In the genomic region with DNA sequence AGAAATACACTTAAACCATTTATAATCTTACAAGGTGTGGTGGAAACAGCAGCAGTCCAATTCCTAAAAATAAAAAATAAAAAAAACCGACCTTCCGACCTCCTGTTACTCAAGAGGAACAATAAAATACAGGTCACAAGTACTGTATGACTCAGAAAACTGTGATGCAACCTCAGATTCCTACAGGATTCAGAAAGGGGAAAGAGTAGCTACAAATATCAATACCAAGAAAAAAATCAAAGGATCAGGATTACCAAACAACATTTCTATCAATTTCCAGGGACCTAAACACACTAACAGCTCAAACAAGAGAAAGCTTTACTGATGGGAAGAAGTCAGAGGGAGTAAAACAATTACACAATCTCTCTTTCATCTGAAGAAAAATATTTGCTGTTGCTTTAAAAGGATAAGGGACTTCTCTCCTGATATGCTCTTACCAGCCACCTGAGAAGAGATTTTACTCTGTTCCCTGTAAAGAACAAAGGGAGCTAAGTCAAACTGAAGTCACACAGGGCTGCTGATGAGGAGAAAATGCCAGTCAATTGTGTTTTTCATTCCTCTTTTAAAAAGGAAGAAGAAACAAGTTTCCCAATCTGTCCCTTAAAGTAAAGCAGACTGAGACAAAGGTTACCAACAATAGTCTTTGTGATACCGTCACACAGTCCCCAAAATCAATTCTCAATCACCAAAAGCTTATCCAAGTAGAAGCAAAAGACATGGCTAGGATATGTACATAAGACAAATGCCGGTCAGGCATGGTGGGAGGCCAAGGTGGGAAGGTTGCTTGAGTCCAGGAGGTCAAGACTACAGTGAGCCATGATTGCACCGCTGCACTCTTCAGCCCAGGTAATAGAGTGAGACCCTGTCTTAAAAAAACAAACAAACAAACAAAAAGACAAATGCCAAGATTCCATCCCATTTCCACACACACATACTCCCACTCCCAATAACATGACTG, we compare ENCODE assay signal across 8 cellular contexts. TPM values are rescaled to one million over a fixed set of nuclear protein-coding genes. Genes with fewer than 3 reads are reported as not detected.
DNase-seq lines count a peak whose midpoint lies in the region; ATAC-seq and TF ChIP-seq lines count a peak whose summit lies in the region.

No MANE protein-coding gene starts in this region.

- H3K4me3 Mint-ChIP-seq in activated CD4-positive, alpha-beta T cell treated with anti-CD3 and anti-CD28 coated beads for 36 hours = no peak overlapping the region

- no peaks in the 10 kb centered on the region for H3K27me3 Mint-ChIP-seq in activated CD4-positive, alpha-beta T cell treated with anti-CD3 and anti-CD28 coated beads for 36 hours

- peaks cover 14% of the 10 kb centered on the region for H3K4me1 ChIP-seq in rectal smooth muscle tissue (ENCODE audit: control insufficient read depth, insufficient read depth, low read length)

- H3K4me3 ChIP-seq in fibroblast of villous mesenchyme (ENCODE audit: low read depth, low read length) (no peak overlapping the region), rectal smooth muscle tissue (ENCODE audit: low read length) (no peak overlapping the region)

- H3K4me1 Mint-ChIP-seq in activated CD4-positive, alpha-beta T cell treated with anti-CD3 and anti-CD28 coated beads for 36 hours = peaks cover 43% of the 10 kb centered on the region

- ATAC-seq in activated CD4-positive, alpha-beta T cell treated with anti-CD3 and anti-CD28 coated beads for 36 hours = no peak
- ATAC-seq in HG03025 (IDR thresholded peaks at IDR 0.05; ENCODE audit: low FRiP score, unreplicated experiment) (no peak), HG03135 (IDR thresholded peaks at IDR 0.05; ENCODE audit: unreplicated experiment) (no peak)

- H3K36me3 Mint-ChIP-seq in activated CD4-positive, alpha-beta T cell treated with anti-CD3 and anti-CD28 coated beads for 36 hours (ENCODE audit: low read depth) = peaks cover 2% of the 10 kb centered on the region

- no peaks in the 10 kb centered on the region for H3K27me3 ChIP-seq in rectal smooth muscle tissue (ENCODE audit: control insufficient read depth, insufficient read depth, low read length)

- CTCF ChIA-PET in activated CD4-positive, alpha-beta T cell treated with anti-CD3 and anti-CD28 coated beads for 36 hours (lab: Charles Lee) = interaction anchor here (0.7 to 1.8 kb wide), 7 partner anchors 12 to 157 kb away, joined by 3 to 5 read pairs (median 4); no protein-coding TSS in a partner anchor

- no peak overlapping the region for H3K9ac ChIP-seq in rectal smooth muscle tissue (ENCODE audit: low read length)

- POLR2A ChIA-PET in activated CD4-positive, alpha-beta T cell treated with anti-CD3 and anti-CD28 coated beads for 36 hours (lab: Charles Lee) = no interaction called here

- no peaks in the 10 kb centered on the region for H3K9me3 Mint-ChIP-seq in activated CD4-positive, alpha-beta T cell treated with anti-CD3 and anti-CD28 coated beads for 36 hours (ENCODE audit: low read depth)

- H3K36me3 ChIP-seq in rectal smooth muscle tissue (ENCODE audit: control insufficient read depth, insufficient read depth, low read length) = no peaks in the 10 kb centered on the region

- intact Hi-C loops in activated CD4-positive, alpha-beta T cell treated with anti-CD3 and anti-CD28 coated beads for 36 hours (cut with DNase I, micrococcal nuclease) = loop anchor here in 1 of 2 experiments (5.0 kb wide), 1 partner anchor 38 kb away; the partner anchor contains the start of gene AMBRA1

- peak overlapping the region; percentile 21 for H3K27ac ChIP-seq in rectal smooth muscle tissue (ENCODE audit: low read depth, low read length)

- TF ChIP-seq CTCF in fibroblast of villous mesenchyme (IDR thresholded peaks at IDR 0.05; ENCODE audit: insufficient read depth, low read depth, low read length) (no peak), GM20000 (IDR thresholded peaks at IDR 0.05; ENCODE audit: extremely low read depth, missing control alignments) (no peak)

- no peak for DNase-seq in activated CD4-positive, alpha-beta T cell treated with anti-CD3 and anti-CD28 coated beads for 36 hours
- no peak for DNase-seq in activated CD4-positive, alpha-beta T cell treated with anti-CD3 and anti-CD28 coated beads, Interleukin-2, amount 50 U/mL, for 4 hours
- DNase-seq in SKM-1 (lab: John Stamatoyannopoulos, UW; ENCODE audit: unreplicated experiment) (peak; percentile 14), fibroblast of villous mesenchyme (ENCODE audit: low read depth) (peak; percentile 95), GM20000 (ENCODE audit: low spot score) (no peak)

- peak overlapping the region; percentile 59 for H3K27ac Mint-ChIP-seq in activated CD4-positive, alpha-beta T cell treated with anti-CD3 and anti-CD28 coated beads for 36 hours

RNA-seq across cellular contexts. Expression of gene AMBRA1, which starts 39.3 kb away (rescaled TPM):
- total RNA-seq in activated CD4-positive, alpha-beta T cell treated with anti-CD3 and anti-CD28 coated beads for 36 hours = 10 to 100 TPM; 24.8 to 26.4 TPM
- total RNA-seq in fibroblast of villous mesenchyme = 21.9 and 23.7 TPM in 2 replicates

Comparison
In these comparisons a context has a peak if more than half of its experiments do, and no peak if none do; other contexts are left out.
1. DNase-seq: peak in SKM-1 (single experiment) and fibroblast of villous mesenchyme (single experiment); none in activated CD4-positive, alpha-beta T cell treated with anti-CD3 and anti-CD28 coated beads for 36 hours (single experiment), activated CD4-positive, alpha-beta T cell treated with anti-CD3 and anti-CD28 coated beads, Interleukin-2, amount 50 U/mL, for 4 hours (0 of 2) and GM20000 (single experiment).